In the genomic region with DNA sequence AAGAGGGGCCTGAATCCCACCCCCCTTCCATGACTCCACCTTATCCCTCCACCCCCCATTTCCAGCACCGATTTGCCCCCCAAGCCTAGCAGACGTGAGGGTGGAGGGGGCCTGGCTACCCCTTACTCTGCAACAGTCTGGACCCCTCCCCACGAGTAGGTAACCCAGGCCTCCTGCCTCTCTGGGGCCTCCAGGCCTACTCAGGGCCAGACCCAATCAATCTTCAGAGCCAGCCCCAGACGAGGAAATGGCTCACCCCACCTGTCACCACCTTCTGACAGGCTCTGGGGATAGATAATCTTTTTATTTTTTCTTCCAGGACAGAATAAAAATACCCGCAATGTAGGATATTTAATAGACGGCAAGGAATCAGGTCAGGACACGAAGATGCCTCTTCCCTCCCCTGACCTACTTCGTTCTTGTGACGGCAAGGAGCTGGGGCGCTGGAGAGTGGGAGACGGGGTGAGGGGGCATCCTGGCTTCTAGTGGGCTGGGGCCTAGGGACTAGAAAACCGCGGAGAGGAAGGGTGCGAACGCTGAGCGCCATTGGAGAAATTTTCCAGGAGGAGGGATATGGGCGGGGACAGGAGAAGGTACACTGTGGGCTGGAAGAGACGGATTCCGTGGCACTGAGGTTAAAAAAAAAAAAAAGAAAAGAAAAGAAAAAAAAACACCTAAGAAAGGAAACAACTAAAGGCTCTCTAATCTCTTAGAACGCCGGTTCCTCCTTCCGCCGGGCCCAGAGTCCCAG, we compare ENCODE assay signal across 7 cellular contexts. TPM values are rescaled to one million over a fixed set of nuclear protein-coding genes. Genes with fewer than 3 reads are reported as not detected.
A peak's percentile ranks its signal among the peaks of the same experiment; 100 is the strongest.
DNase-seq lines count a peak whose midpoint lies in the region; ATAC-seq, FAIRE-seq and TF ChIP-seq lines count a peak whose summit lies in the region.

No MANE protein-coding gene starts in this region.

- ATAC-seq in activated B cell treated with CpG ODN at 0.5 μM for 24 hours (ENCODE audit: low read depth) (no peak), GM21367 (IDR thresholded peaks at IDR 0.05; ENCODE audit: unreplicated experiment) (no peak)

- no peak for TF ChIP-seq CTCF in activated B cell treated with CpG ODN at 0.5 μM for 24 hours (IDR thresholded peaks at IDR 0.05)
- TF ChIP-seq CTCF in epithelial cell of proximal tubule (conservative IDR thresholded peaks at IDR 0.05; ENCODE audit: low read depth, low read length): no peak

- H3K4me1 ChIP-seq in neuron (ENCODE audit: insufficient read depth, low read length): peaks cover 16% of the 10 kb centered on the region

- peaks cover 11% of the 10 kb centered on the region for H3K36me3 Mint-ChIP-seq in activated B cell treated with CpG ODN at 0.5 μM for 24 hours (ENCODE audit: low read depth)

- peak overlapping the region; percentile 99 for H3K27ac Mint-ChIP-seq in activated B cell treated with CpG ODN at 0.5 μM for 24 hours

- H3K4me1 Mint-ChIP-seq in activated B cell treated with CpG ODN at 0.5 μM for 24 hours: peaks cover 36% of the 10 kb centered on the region

- DNase-seq in activated B cell treated with CpG ODN at 0.5 μM for 24 hours (no peak), epithelial cell of proximal tubule (ENCODE audit: low read depth) (no peak), GDM1 (lab: John Stamatoyannopoulos, UW) (no peak), frontal cortex (ENCODE audit: low spot score in 2 of 2) (no peak)

- no peaks in the 10 kb centered on the region for H3K36me3 ChIP-seq in neuron (ENCODE audit: insufficient read depth, low read length)

- POLR2A ChIA-PET in activated B cell treated with CpG ODN at 0.5 μM for 24 hours (lab: Charles Lee): interaction anchor here (0.6 to 4.2 kb wide), 13 partner anchors 12 to 1016 kb away, joined by 3 to 40 read pairs (median 6); partner anchors contain the start of genes ARL5C, LASP1, PSMB3 and RPL19

- H3K4me3 Mint-ChIP-seq in activated B cell treated with CpG ODN at 0.5 μM for 24 hours: peak overlapping the region; percentile 97

- H3K9me3 Mint-ChIP-seq in activated B cell treated with CpG ODN at 0.5 μM for 24 hours: no peaks in the 10 kb centered on the region

- H3K4me3 ChIP-seq in epithelial cell of proximal tubule (ENCODE audit: low read depth, low read length) (peak overlapping the region; percentile 75), neuron (ENCODE audit: low read length) (peak overlapping the region; percentile 69)

- TF ChIP-seq RAD21 in Ishikawa (IDR thresholded peaks at IDR 0.05; ENCODE audit: low read depth): no peak

- no peak overlapping the region for H2AFZ ChIP-seq in neuron (ENCODE audit: low read depth, low read length)

- intact Hi-C loops in activated B cell treated with CpG ODN at 0.5 μM for 24 hours (cut with micrococcal nuclease): loop anchor here (2.0 to 10.0 kb wide), 6 partner anchors 44 to 478 kb away; partner anchors contain the start of genes CACNB1, EPOP, FBXO47 and LASP1NB

- TF ChIP-seq EP300 in Ishikawa (IDR thresholded peaks at IDR 0.05; ENCODE audit: borderline replicate concordance): no peak

- peaks cover 44% of the 10 kb centered on the region for H3K27me3 Mint-ChIP-seq in activated B cell treated with CpG ODN at 0.5 μM for 24 hours

- no peaks in the 10 kb centered on the region for H3K9me3 ChIP-seq in neuron (ENCODE audit: low read length)

- CTCF ChIA-PET in activated B cell treated with CpG ODN at 0.5 μM for 24 hours (lab: Charles Lee): interaction anchor here (0.6 to 5.4 kb wide), 24 partner anchors 8 to 1761 kb away, joined by 3 to 160 read pairs (median 4); partner anchors contain the start of genes ARL5C, LASP1 and RPL19

- FAIRE-seq in frontal cortex (lab: Jason Lieb, UNC): no peak

- peaks cover 38% of the 10 kb centered on the region for H3K27me3 ChIP-seq in neuron (ENCODE audit: insufficient read depth, low read length)

TF ChIP-seq in Ishikawa, 13 proteins besides CTCF, POLR2A, EP300 and RAD21:
- peak; percentile 82; the same call in 1 of the 2 replicates for TF ChIP-seq ZBTB7A (IDR thresholded peaks at IDR 0.05; ENCODE audit: low read depth)
- no peak for TF ChIP-seq TEAD4 (IDR thresholded peaks at IDR 0.05)

RNA-seq across cellular contexts. Expression of gene PLXDC1, which starts 0.9 kb away (rescaled TPM):
- total RNA-seq in activated B cell treated with CpG ODN at 0.5 μM for 24 hours: not detected in 2 replicates
- not detected in 2 replicates for total RNA-seq in epithelial cell of proximal tubule
- total RNA-seq in frontal cortex: 9.8 TPM

RNA-seq across cellular contexts. Expression of gene ARL5C, which starts 13.7 kb away (rescaled TPM):
- total RNA-seq in activated B cell treated with CpG ODN at 0.5 μM for 24 hours: not detected in 2 replicates
- not detected in 2 replicates for total RNA-seq in epithelial cell of proximal tubule
- not detected for total RNA-seq in frontal cortex

RNA-seq across cellular contexts. Expression of gene CACNB1, which starts 45.2 kb away (rescaled TPM):
- total RNA-seq in activated B cell treated with CpG ODN at 0.5 μM for 24 hours (4.5 and 5.7 TPM in 2 replicates), epithelial cell of proximal tubule (2.4 and 5.9 TPM in 2 replicates), frontal cortex (14.3 TPM)

RNA-seq across cellular contexts. Expression of gene RPL19, which starts 47.8 kb away (rescaled TPM):
- total RNA-seq in activated B cell treated with CpG ODN at 0.5 μM for 24 hours (3,324 and 3,891 TPM in 2 replicates), epithelial cell of proximal tubule (2,234 and 2,474 TPM in 2 replicates), frontal cortex (1,210 TPM)

Comparison
In these comparisons a context has a peak if more than half of its experiments do, and no peak if none do; other contexts are left out.
1. RNA of gene PLXDC1, which starts 0.9 kb away (total RNA-seq): 9.8 TPM in frontal cortex (single experiment); not detected in activated B cell treated with CpG ODN at 0.5 μM for 24 hours and not detected in epithelial cell of proximal tubule; every median in the first group is over 10 times any median in the second.